27 cellular contexts compared by ENCODE assay signal in the genomic region with DNA sequence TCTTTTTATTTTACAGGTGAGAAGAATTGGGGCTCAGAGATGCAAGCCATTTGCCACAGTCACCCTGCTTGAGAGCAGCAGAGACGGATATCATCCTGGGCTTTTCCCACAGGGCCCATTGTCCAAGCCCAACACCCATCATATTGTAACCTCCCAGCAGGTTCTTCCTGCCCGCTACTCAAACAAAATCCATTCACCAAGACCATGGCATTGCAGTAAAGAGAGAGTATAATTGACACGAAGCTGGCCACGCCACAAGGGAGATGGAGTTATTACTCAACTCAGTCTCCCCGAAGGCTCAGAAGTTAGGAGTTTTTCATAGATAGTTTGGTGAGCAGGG.
"Had no signal": no experiment of that assay in that cellular context is flagged by ENCODE, and none has a peak within 500 bp of the region (broad histone marks: within the 10 kb centered on the region; RNA-seq: fewer than 3 reads in every experiment).

No MANE protein-coding gene starts in this region.

- H3K4me3 ChIP-seq: coronary artery, lower lobe of right lung, psoas muscle, sigmoid colon, stomach, testis, tibial artery, upper lobe of right lung, uterus had no signal

- DNase-seq: dermis blood vessel endothelial cell; effector memory CD4-positive, alpha-beta T cell; erythroblast; hypothalamus; immature natural killer cell; islet precursor cell; kidney glomerular epithelial cell; left ventricle myocardium superior; lower lobe of right lung; naive thymus-derived CD8-positive, alpha-beta T cell; nephron progenitor cell; nucleus accumbens; psoas muscle; right cardiac atrium; sigmoid colon; stimulated activated CD4-positive, alpha-beta T cell treated with anti-CD3 and anti-CD28 coated beads, Interleukin-2, amount 100 ng/mL, for 24 hours; stimulated activated CD4-positive, alpha-beta T cell treated with anti-CD3 and anti-CD28 coated beads, Interleukin-4, amount 100 ng/mL, for 24 hours; stimulated activated naive CD4-positive, alpha-beta T cell treated with Interleukin-2 at 50 U/mL for 16 hours; stomach; testis; tibial artery; upper lobe of right lung; uterus had no signal

- H3K27ac ChIP-seq: coronary artery, lower lobe of right lung, psoas muscle, sigmoid colon, stomach, testis, tibial artery, upper lobe of right lung, uterus had no signal

- H3K27me3 ChIP-seq: testis, upper lobe of right lung, uterus had no signal

- H3K36me3 ChIP-seq: lower lobe of right lung, sigmoid colon, stomach, tibial artery, upper lobe of right lung, uterus had no signal

- H3K4me1 ChIP-seq: lower lobe of right lung, psoas muscle, sigmoid colon, stomach, testis, tibial artery, upper lobe of right lung, uterus had no signal

- FAIRE-seq: endometrium, frontal cortex had no signal

- H3K9me3 ChIP-seq: lower lobe of right lung, psoas muscle, sigmoid colon, stomach, testis, tibial artery, upper lobe of right lung, uterus had no signal

- ATAC-seq: left ventricle myocardium superior; lower lobe of right lung; naive thymus-derived CD8-positive, alpha-beta T cell; psoas muscle; right cardiac atrium; stimulated activated effector memory CD8-positive, alpha-beta T cell treated with anti-CD3 and anti-CD28 coated beads, Interleukin-12 subunit alpha, Interleukin-12 subunit beta, amount 100 ng/mL, for 72 hours; upper lobe of right lung had no signal
